Comparison of ENCODE assay signal across 8 cellular contexts in genomic region chr7:2527505-2528464, GRCh38. TPM values are rescaled to one million over a fixed set of nuclear protein-coding genes. Genes with fewer than 3 reads are reported as not detected.
DNase-seq lines count a peak whose midpoint lies in the region; ATAC-seq and TF ChIP-seq lines count a peak whose summit lies in the region.

No MANE protein-coding gene starts in this region.

- TF ChIP-seq CTCF in osteoblast (IDR thresholded peaks at IDR 0.05; ENCODE audit: extremely low read depth, low read depth, low read length): no peak

- peak overlapping the region; percentile 94 for H3K27ac Mint-ChIP-seq in central memory CD8-positive, alpha-beta T cell (ENCODE audit: low read depth)

- H3K4me1 Mint-ChIP-seq in central memory CD8-positive, alpha-beta T cell: peaks cover 47% of the 10 kb centered on the region

- intact Hi-C loops in left cardiac atrium (cut with DNase I): no loop called here
- intact Hi-C loops in cardiac septum (cut with DNase I): no loop called here

- H4K20me1 ChIP-seq in osteoblast (ENCODE audit: insufficient read depth, low read length): peaks cover 46% of the 10 kb centered on the region

- no peaks in the 10 kb centered on the region for H3K9me3 ChIP-seq in osteoblast (ENCODE audit: low read depth, low read length)

- H3K4me3 ChIP-seq in osteoblast (ENCODE audit: insufficient read depth, low read length): no peak overlapping the region

- H2AFZ ChIP-seq in osteoblast (ENCODE audit: low read length): no peak overlapping the region

- no peaks in the 10 kb centered on the region for H3K27me3 Mint-ChIP-seq in central memory CD8-positive, alpha-beta T cell

- ATAC-seq in left cardiac atrium: no peak
- no peak for ATAC-seq in central memory CD8-positive, alpha-beta T cell (replicated peaks; ENCODE audit: extremely low read depth, poor library complexity, severe bottlenecking)
- no peak for ATAC-seq in HG03280 (IDR thresholded peaks at IDR 0.05; ENCODE audit: unreplicated experiment)
- no peak for ATAC-seq in esophagus mucosa

- H3K4me1 ChIP-seq in osteoblast (ENCODE audit: insufficient read depth, low read length): peaks cover 52% of the 10 kb centered on the region

- peaks cover 17% of the 10 kb centered on the region for H3K36me3 Mint-ChIP-seq in central memory CD8-positive, alpha-beta T cell (ENCODE audit: insufficient read depth)

- peaks cover 10% of the 10 kb centered on the region for H3K79me2 ChIP-seq in osteoblast (ENCODE audit: insufficient read depth, low read length)

- peak overlapping the region; percentile 1 for H3K4me2 ChIP-seq in osteoblast (ENCODE audit: insufficient read depth, low read length)

- H3K36me3 ChIP-seq in osteoblast (ENCODE audit: insufficient read depth, low read length): peaks cover 22% of the 10 kb centered on the region

- peak overlapping the region; percentile 70 for H3K4me3 Mint-ChIP-seq in central memory CD8-positive, alpha-beta T cell

- no peaks in the 10 kb centered on the region for H3K9me3 Mint-ChIP-seq in central memory CD8-positive, alpha-beta T cell

- H3K27ac ChIP-seq in osteoblast (ENCODE audit: low read depth, low read length): no peak overlapping the region

- no peaks in the 10 kb centered on the region for H3K27me3 ChIP-seq in osteoblast (ENCODE audit: insufficient read depth, low read length)

- peak; percentile 57 for DNase-seq in left cardiac atrium
- DNase-seq in cardiac septum (ENCODE audit: low spot score): no peak
- peak; percentile 39 for DNase-seq in T follicular helper cell (ENCODE audit: low read depth)
- DNase-seq in central memory CD8-positive, alpha-beta T cell (ENCODE audit: low spot score in 2 of 2): no peak
- peak; percentile 100 for DNase-seq in osteoblast (ENCODE audit: insufficient read length, low spot score, missing footprints)
- no peak for DNase-seq in COLO829 (ENCODE audit: low spot score)

RNA-seq across cellular contexts. Expression of gene LFNG, which starts 8.2 kb away (rescaled TPM):
- total RNA-seq in left cardiac atrium: 1 to 10 TPM; 8.7 to 9.2 TPM
- total RNA-seq in cardiac septum: 6.2 TPM
- total RNA-seq in osteoblast: 16.2 and 21.0 TPM in 2 replicates
- 5.7 TPM for total RNA-seq in esophagus mucosa

RNA-seq across cellular contexts. Expression of gene BRAT1, which starts 27.5 kb away (rescaled TPM):
- 10 to 100 TPM; 14.6 to 17.6 TPM for total RNA-seq in left cardiac atrium
- 12.8 TPM for total RNA-seq in cardiac septum
- total RNA-seq in osteoblast: 23.9 and 28.2 TPM in 2 replicates
- 11.9 TPM for total RNA-seq in esophagus mucosa

RNA-seq across cellular contexts. Expression of gene IQCE, which starts 31.0 kb away (rescaled TPM):
- 10 to 100 TPM; 11.5 to 12.0 TPM for total RNA-seq in left cardiac atrium
- total RNA-seq in cardiac septum: 13.3 TPM
- 15.3 and 18.8 TPM in 2 replicates for total RNA-seq in osteoblast
- total RNA-seq in esophagus mucosa: 7.5 TPM

RNA-seq across cellular contexts. Expression of gene GRIFIN, which starts 51.6 kb away (rescaled TPM):
- total RNA-seq in left cardiac atrium: not detected
- total RNA-seq in cardiac septum: not detected
- total RNA-seq in osteoblast: not detected in 2 replicates
- total RNA-seq in esophagus mucosa: not detected

Comparison
In these comparisons a context has a peak if more than half of its experiments do, and no peak if none do; other contexts are left out.
1. DNase-seq: peak in left cardiac atrium (single experiment), T follicular helper cell (single experiment) and osteoblast (single experiment); none in cardiac septum (single experiment), central memory CD8-positive, alpha-beta T cell (0 of 2) and COLO829 (single experiment).